Comparison of ENCODE assay signal across 10 cellular contexts in the genomic region with DNA sequence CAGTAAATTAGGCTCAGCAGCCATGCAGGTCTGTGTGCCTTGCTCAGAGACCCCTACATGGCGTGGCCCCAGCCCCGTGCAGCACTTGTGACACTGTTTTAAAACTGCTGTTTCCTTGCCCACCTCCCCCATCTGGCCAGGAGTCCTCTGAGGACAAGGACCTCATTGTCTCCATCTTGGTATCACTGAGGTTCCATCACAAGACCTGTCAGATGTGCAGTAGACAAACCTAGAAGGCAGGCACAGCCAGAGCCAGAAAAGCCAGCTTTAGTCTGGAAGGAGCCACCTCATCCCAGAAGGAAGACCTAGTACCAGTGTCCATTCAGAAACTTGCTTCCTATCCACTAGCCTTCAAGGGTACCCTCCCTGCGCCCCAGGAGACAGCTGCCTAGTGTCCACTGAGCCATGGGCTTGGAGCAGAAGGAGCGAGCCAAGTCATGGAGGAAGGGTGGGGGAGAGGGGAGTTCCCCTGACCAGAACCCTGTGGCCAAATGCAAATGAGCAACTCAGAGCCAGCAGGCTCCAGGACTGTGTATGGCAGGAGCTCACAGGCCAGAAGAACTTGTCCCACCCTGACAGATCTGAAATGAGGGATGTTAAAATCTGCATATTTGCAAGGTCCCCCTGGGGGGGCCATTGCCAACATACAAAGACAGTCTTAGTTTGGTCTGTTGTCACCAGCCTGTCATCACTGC.
A peak's percentile ranks its signal among the peaks of the same experiment; 100 is the strongest.
DNase-seq lines count a peak whose midpoint lies in the region; ATAC-seq and TF ChIP-seq lines count a peak whose summit lies in the region.
"Had no signal": no experiment of that assay in that cellular context is flagged by ENCODE, and none has a peak within 500 bp of the region (broad histone marks: within the 10 kb centered on the region; RNA-seq: fewer than 3 reads in every experiment).

No MANE protein-coding gene starts in this region.

- H3K9me3 ChIP-seq in DOHH2 (ENCODE audit: control insufficient read depth, insufficient read depth, low read length) = no peaks in the 10 kb centered on the region
- no peaks in the 10 kb centered on the region for H3K9me3 ChIP-seq in hepatocyte (ENCODE audit: low read depth)

- H3K9me2 ChIP-seq in DOHH2 (replicated peaks; ENCODE audit: control insufficient read depth, low read length) = no peaks in the 10 kb centered on the region
- H3K9me2 ChIP-seq in hepatocyte (replicated peaks; ENCODE audit: insufficient read depth) = no peaks in the 10 kb centered on the region

- H3K4me1 ChIP-seq in DOHH2 (ENCODE audit: control insufficient read depth, low read length) (peaks cover 22% of the 10 kb centered on the region), hepatocyte (ENCODE audit: insufficient read depth) (peaks cover 21% of the 10 kb centered on the region)

- H3K36me3 ChIP-seq in DOHH2 (ENCODE audit: control insufficient read depth, low read length) (no peaks in the 10 kb centered on the region), hepatocyte (replicated peaks; ENCODE audit: insufficient read depth, low read depth) (no peaks in the 10 kb centered on the region)

- H3K27me3 ChIP-seq in DOHH2 (ENCODE audit: control insufficient read depth, low read length) (no peaks in the 10 kb centered on the region), hepatocyte (no peaks in the 10 kb centered on the region)

- 97% methylated on average over 4 of the region's 4 CpGs for WGBS in hepatocyte (ENCODE audit: low lambda C conversion rate, missing lambda C conversion rate)

- no peaks in the 10 kb centered on the region for H3K79me2 ChIP-seq in DOHH2 (ENCODE audit: control insufficient read depth, low read length)
- H3K79me2 ChIP-seq in hepatocyte = peaks cover 7% of the 10 kb centered on the region

- H3F3A ChIP-seq in DOHH2 (ENCODE audit: control insufficient read depth, insufficient read depth) = no peaks in the 10 kb centered on the region

- H2AFZ ChIP-seq in hepatocyte = no peak overlapping the region

- DNase-seq in islet precursor cell (peak; percentile 72), NCI-H226 (no peak), activated gamma-delta T cell treated with Interleukin-2 at 50 U/mL for 16 hours (no peak), hepatocyte (ENCODE audit: low spot score) (no peak)
- no peak for DNase-seq in stimulated activated CD4-positive, alpha-beta T cell treated with anti-CD3 and anti-CD28 coated beads, Interleukin-4, amount 100 ng/mL, for 24 hours
- DNase-seq: GDM1, NCI-H1092 had no signal

- H3K27ac ChIP-seq in DOHH2 (ENCODE audit: low read depth, low read length) (no peak overlapping the region), hepatocyte (no peak overlapping the region)

- H3K4me2 ChIP-seq in DOHH2 (ENCODE audit: low read length) = peak overlapping the region; percentile 53; the same call in 1 of the 2 replicates
- H3K4me2 ChIP-seq in hepatocyte = no peak overlapping the region

- peak; percentile 57 for ATAC-seq in GM21381 (IDR thresholded peaks at IDR 0.05; ENCODE audit: unreplicated experiment)
- ATAC-seq in HG03442 (IDR thresholded peaks at IDR 0.05; ENCODE audit: unreplicated experiment) = peak; percentile 69

- H3K4me3 ChIP-seq in DOHH2 (ENCODE audit: low read length) (no peak overlapping the region), hepatocyte (no peak overlapping the region)

- TF ChIP-seq CTCF in DOHH2 (IDR thresholded peaks at IDR 0.05; ENCODE audit: low read depth, low read length, poor library complexity, severe bottlenecking) (no peak), hepatocyte (IDR thresholded peaks at IDR 0.05; ENCODE audit: poor library complexity) (no peak)

- H4K20me1 ChIP-seq in DOHH2 (ENCODE audit: control insufficient read depth, insufficient read depth, low read depth, low read length) = no peaks in the 10 kb centered on the region
- H4K20me1 ChIP-seq in hepatocyte (ENCODE audit: insufficient read depth, poor library complexity, severe bottlenecking) = no peaks in the 10 kb centered on the region
